In the genomic region with DNA sequence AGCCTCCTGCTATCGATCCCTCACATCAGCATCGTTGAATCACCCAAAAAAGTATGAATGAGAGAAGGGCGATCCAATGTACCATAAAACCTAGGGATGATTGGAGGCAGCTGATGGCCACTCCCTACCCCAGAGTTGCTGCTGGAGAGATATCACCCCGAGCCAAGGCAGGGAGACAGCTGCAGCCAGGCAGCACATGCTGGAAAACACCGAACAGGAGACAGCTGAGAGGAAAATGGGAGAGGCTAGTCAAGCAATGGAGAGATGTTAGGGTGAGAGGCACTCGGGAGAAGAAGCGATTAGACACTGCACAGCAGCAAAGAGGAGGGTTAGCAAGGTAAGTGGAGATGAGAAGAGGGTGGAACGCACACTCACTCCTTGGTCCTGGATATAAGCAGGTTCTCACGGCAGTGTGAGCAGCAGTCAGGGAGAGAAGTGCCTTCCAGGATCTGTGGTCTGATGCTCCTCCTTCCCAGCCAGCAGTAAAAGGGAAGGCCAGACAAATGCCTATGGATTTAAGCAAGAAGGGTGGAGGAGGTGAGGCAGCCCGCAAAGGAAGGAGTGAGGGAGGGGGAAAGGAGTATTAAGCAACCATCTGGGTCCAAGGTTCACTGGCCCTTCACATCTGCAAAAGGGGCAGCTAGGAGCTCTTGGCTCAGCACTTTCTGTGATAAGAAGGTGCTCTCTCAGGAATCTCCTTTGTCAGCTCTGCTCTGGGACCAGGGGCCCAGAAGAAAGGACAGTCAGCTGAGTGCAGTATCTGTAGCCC, we compare ENCODE assay signal across 9 cellular contexts. TPM values are rescaled to one million over a fixed set of nuclear protein-coding genes. Genes with fewer than 3 reads are reported as not detected.
DNase-seq lines count a peak whose midpoint lies in the region; ATAC-seq and TF ChIP-seq lines count a peak whose summit lies in the region.
"Had no signal": no experiment of that assay in that cellular context is flagged by ENCODE, and none has a peak within 500 bp of the region (broad histone marks: within the 10 kb centered on the region; RNA-seq: fewer than 3 reads in every experiment).

A gene (minus strand): TSS at position 491 of the 769 bp plus-strand sequence. CDS start 2,037 bp downstream, outside the sequence.

- ATAC-seq in left lung (peak; percentile 23), GM18498 (IDR thresholded peaks at IDR 0.05; ENCODE audit: unreplicated experiment) (no peak), HG02840 (IDR thresholded peaks at IDR 0.05; ENCODE audit: low FRiP score, unreplicated experiment) (no peak)

- peak in 1 of 2 donors; percentile 41 for DNase-seq in left lung
- DNase-seq in NCI-H524 treated with DMSO at 0.1 percent for 48 hours (lab: John Stamatoyannopoulos, UW), result no peak
- DNase-seq in cerebellum (ENCODE audit: low spot score), result no peak
- DNase-seq: activated CD4-positive, alpha-beta T cell treated with anti-CD3 and anti-CD28 coated beads, Interleukin-2, amount 50 U/mL, for 1 hour had no signal

- H3K9me3 ChIP-seq in HUES48 (ENCODE audit: control insufficient read depth, insufficient read depth, low read length) (no peaks in the 10 kb centered on the region), left lung (no peaks in the 10 kb centered on the region)

- H3K4me3 ChIP-seq in HUES48 (ENCODE audit: low read depth, low read length), result no peak within 1 kb of the TSS
- H3K4me3 ChIP-seq in left lung, result peak within 1 kb of the TSS; percentile 5 to 48

- intact Hi-C loops in left lung (cut with DNase I), result no loop called here

- peak within 1 kb of the TSS; percentile 60 for H3K27ac ChIP-seq in HUES48 (ENCODE audit: low read depth, low read length)
- H3K27ac ChIP-seq in adipose tissue (ENCODE audit: low read depth, low read length), result no peak within 1 kb of the TSS
- H3K27ac ChIP-seq in left lung, result peak within 1 kb of the TSS; percentile 61 to 93

- peaks cover 28% of the 10 kb centered on the region for H3K4me1 ChIP-seq in HUES48 (ENCODE audit: control insufficient read depth, insufficient read depth, low read length)
- peaks cover 15 to 57% of the 10 kb centered on the region in 2 donors for H3K4me1 ChIP-seq in left lung

- TF ChIP-seq CTCF in left lung (IDR thresholded peaks at IDR 0.05) (no peak), subcutaneous adipose tissue (IDR thresholded peaks at IDR 0.05; ENCODE audit: low read depth) (no peak)

- 56 to 58% (median 56%) methylated on average over 10 of the region's 10 CpGs for WGBS in adipose tissue, 3 donors

- H3K9ac ChIP-seq in HUES48 (ENCODE audit: low read depth, low read length), result peak within 1 kb of the TSS; percentile 7; the same call in 1 of the 2 replicates

- no peaks in the 10 kb centered on the region for H3K27me3 ChIP-seq in HUES48 (ENCODE audit: control insufficient read depth, insufficient read depth, low read length)
- H3K27me3 ChIP-seq in left lung, result no peaks in the 10 kb centered on the region

- H3K36me3 ChIP-seq in HUES48 (ENCODE audit: control insufficient read depth, insufficient read depth, low read length), result no peaks in the 10 kb centered on the region
- H3K36me3 ChIP-seq in left lung, result no peaks in the 10 kb centered on the region

RNA-seq across cellular contexts. Expression of the gene that starts here (rescaled TPM):
- polyA plus RNA-seq in adipose tissue, result 10 to 100 TPM in 2 of 3 donors, 1 to 10 TPM in 1; 3.7 to 15.2 (median 12.1) TPM
- total RNA-seq in left lung (10 to 100 TPM; 41.2 to 67.6 TPM), subcutaneous adipose tissue (100 to 1,000 TPM in 1 of 4 donors, 10 to 100 TPM in 3; 11.7 to 136 (median 44.0) TPM), cerebellum (2.2 TPM)
